ENCODE assay signal across 15 cellular contexts in genomic region chr13:110392510-110393233, GRCh38.
DNase-seq lines count a peak whose midpoint lies in the region; ATAC-seq and TF ChIP-seq lines count a peak whose summit lies in the region.
"Had no signal": no experiment of that assay in that cellular context is flagged by ENCODE, and none has a peak within 500 bp of the region (broad histone marks: within the 10 kb centered on the region; RNA-seq: fewer than 3 reads in every experiment).

No MANE protein-coding gene starts in this region.

- peak overlapping the region; percentile 92 for H3K18ac ChIP-seq in trophoblast cell (ENCODE audit: low read length)

- peaks cover 46% of the 10 kb centered on the region for H3K79me1 ChIP-seq in trophoblast cell (ENCODE audit: low read length)

- H3K9me3 ChIP-seq in fibroblast of lung (ENCODE audit: control insufficient read depth, insufficient read depth, low read depth, low read length) (no peaks in the 10 kb centered on the region), trophoblast cell (ENCODE audit: insufficient read depth, low read depth, low read length) (peaks cover 5% of the 10 kb centered on the region)
- H3K9me3 ChIP-seq: pancreas had no signal

- H3K4me2 ChIP-seq in fibroblast of lung (ENCODE audit: extremely low read depth, insufficient read depth, low read length) (no peak overlapping the region), trophoblast cell (ENCODE audit: low read length) (no peak overlapping the region)

- WGBS in trophoblast cell (ENCODE audit: extremely low coverage, insufficient coverage, insufficient read length): no CpG with 5 or more reads among the region's 7 CpGs

- no peak overlapping the region for H2AK5ac ChIP-seq in trophoblast cell (ENCODE audit: low read length)

- peaks cover 54% of the 10 kb centered on the region for H3K4me1 ChIP-seq in fibroblast of lung (ENCODE audit: control insufficient read depth, extremely low read depth, insufficient read depth, low read length)
- peaks cover 33 to 39% of the 10 kb centered on the region in 2 experiments for H3K4me1 ChIP-seq in trophoblast cell (ENCODE audit: control insufficient read depth in 1 of 2, insufficient read depth in 2 of 2, low read length in 2 of 2)
- H3K4me1 ChIP-seq: pancreas had no signal

- H3K27me3 Mint-ChIP-seq in T-helper 2 cell treated with Interferon-gamma antibody and Interleukin-4, amounts not matched to agents 5 μg/mL and 100 μg/mL, for 36 hours (ENCODE audit: low read depth): peaks cover 39% of the 10 kb centered on the region
- H3K27me3 Mint-ChIP-seq in activated CD4-positive, alpha-beta memory T cell treated with anti-CD3 and anti-CD28 coated beads for 36 hours: peaks cover 61% of the 10 kb centered on the region

- no peak overlapping the region for H3K4me3 ChIP-seq in fibroblast of lung (replicated peaks in 1 of 4; ENCODE audit: control extremely low read depth in 1 of 4, insufficient read depth in 1 of 4, low read depth in 3 of 4, low read length in 4 of 4)
- H3K4me3 ChIP-seq in trophoblast cell (ENCODE audit: low read depth, low read length): no peak overlapping the region
- H3K4me3 ChIP-seq: pancreas had no signal

- H2BK5ac ChIP-seq in trophoblast cell (ENCODE audit: low read depth, low read length, poor library complexity): peak overlapping the region; percentile 87

- intact Hi-C loops in activated CD4-positive, alpha-beta memory T cell treated with anti-CD3 and anti-CD28 coated beads for 36 hours (cut with micrococcal nuclease): no loop called here

- peak overlapping the region; percentile 93 for H3K27ac ChIP-seq in fibroblast of lung (ENCODE audit: insufficient read depth, low read length)
- H3K27ac ChIP-seq in trophoblast cell (ENCODE audit: low read depth, low read length): peak overlapping the region; percentile 88
- H3K27ac ChIP-seq: pancreas had no signal

- H4K20me1 ChIP-seq in fibroblast of lung (ENCODE audit: control insufficient read depth, extremely low read depth, insufficient read depth, low read length): no peaks in the 10 kb centered on the region

- H3K23ac ChIP-seq in trophoblast cell (ENCODE audit: low read length): no peak overlapping the region

- no peak for TF ChIP-seq CTCF in fibroblast of lung (conservative IDR thresholded peaks at IDR 0.05 in 1 of 2, IDR thresholded peaks at IDR 0.05 in 1 of 2; ENCODE audit: low read depth in 1 of 2, low read length in 2 of 2)

- H3K27ac Mint-ChIP-seq in T-helper 2 cell treated with Interferon-gamma antibody and Interleukin-4, amounts not matched to agents 5 μg/mL and 100 μg/mL, for 36 hours: no peak overlapping the region
- no peak overlapping the region for H3K27ac Mint-ChIP-seq in activated CD4-positive, alpha-beta memory T cell treated with anti-CD3 and anti-CD28 coated beads for 36 hours
- H3K27ac Mint-ChIP-seq: activated T-helper 17 cell treated with anti-CD3 and anti-CD28 coated beads, Interleukin-2, amount 50 U/mL, for 72 hours had no signal

- no peaks in the 10 kb centered on the region for H3K36me3 Mint-ChIP-seq in T-helper 2 cell treated with Interferon-gamma antibody and Interleukin-4, amounts not matched to agents 5 μg/mL and 100 μg/mL, for 36 hours (ENCODE audit: low read depth)
- peaks cover 2% of the 10 kb centered on the region for H3K36me3 Mint-ChIP-seq in activated CD4-positive, alpha-beta memory T cell treated with anti-CD3 and anti-CD28 coated beads for 36 hours

- peak overlapping the region; percentile 91 for H2BK120ac ChIP-seq in trophoblast cell (ENCODE audit: insufficient read depth, low read length, poor library complexity)

- peak; percentile 23; the same call in 2 of the 3 replicates for ATAC-seq in SK-N-SH treated with all-trans-retinoic acid at 6 μM for 48 hours
- ATAC-seq: activated T-helper 17 cell treated with anti-CD3 and anti-CD28 coated beads, Interleukin-2, amount 50 U/mL, for 72 hours; left colon; pancreas had no signal

- H3K27me3 ChIP-seq in fibroblast of lung (ENCODE audit: control insufficient read depth, insufficient read depth, low read length) (no peaks in the 10 kb centered on the region), trophoblast cell (ENCODE audit: insufficient read depth, low read length) (no peaks in the 10 kb centered on the region)
- H3K27me3 ChIP-seq: pancreas had no signal

- H2AFZ ChIP-seq in fibroblast of lung (ENCODE audit: low read length) (no peak overlapping the region), trophoblast cell (ENCODE audit: insufficient read depth, low read length, poor library complexity) (no peak overlapping the region)

- H3K4ac ChIP-seq in trophoblast cell (ENCODE audit: low read depth, low read length): peak overlapping the region; percentile 64

- peak overlapping the region; percentile 46 for H4K8ac ChIP-seq in trophoblast cell (ENCODE audit: low read depth, low read length)

- H3K9ac ChIP-seq in fibroblast of lung (ENCODE audit: insufficient read depth, low read length): no peak overlapping the region
- no peak overlapping the region for H3K9ac ChIP-seq in trophoblast cell (ENCODE audit: low read length)

- no peaks in the 10 kb centered on the region for H3K4me1 Mint-ChIP-seq in T-helper 2 cell treated with Interferon-gamma antibody and Interleukin-4, amounts not matched to agents 5 μg/mL and 100 μg/mL, for 36 hours (ENCODE audit: low read depth)
- H3K4me1 Mint-ChIP-seq in activated CD4-positive, alpha-beta memory T cell treated with anti-CD3 and anti-CD28 coated beads for 36 hours (ENCODE audit: low read depth): peaks cover 9% of the 10 kb centered on the region
- H3K4me1 Mint-ChIP-seq: activated T-helper 17 cell treated with anti-CD3 and anti-CD28 coated beads, Interleukin-2, amount 50 U/mL, for 72 hours had no signal

- H3K4me3 Mint-ChIP-seq in T-helper 2 cell treated with Interferon-gamma antibody and Interleukin-4, amounts not matched to agents 5 μg/mL and 100 μg/mL, for 36 hours: no peak overlapping the region
- no peak overlapping the region for H3K4me3 Mint-ChIP-seq in activated CD4-positive, alpha-beta memory T cell treated with anti-CD3 and anti-CD28 coated beads for 36 hours
- H3K4me3 Mint-ChIP-seq: activated T-helper 17 cell treated with anti-CD3 and anti-CD28 coated beads, Interleukin-2, amount 50 U/mL, for 72 hours had no signal

- CTCF ChIA-PET in activated CD4-positive, alpha-beta memory T cell treated with anti-CD3 and anti-CD28 coated beads for 36 hours (lab: Charles Lee): no interaction called here

- H3K79me2 ChIP-seq in fibroblast of lung (ENCODE audit: control insufficient read depth, insufficient read depth, low read length): peaks cover 5% of the 10 kb centered on the region
- peaks cover 12% of the 10 kb centered on the region for H3K79me2 ChIP-seq in trophoblast cell (ENCODE audit: control insufficient read depth, insufficient read depth, low read length, poor library complexity)

- H4K12ac ChIP-seq in trophoblast cell (ENCODE audit: low read depth, low read length): no peak overlapping the region

- POLR2A ChIA-PET in activated CD4-positive, alpha-beta memory T cell treated with anti-CD3 and anti-CD28 coated beads for 36 hours (lab: Charles Lee): no interaction called here

- peak overlapping the region; percentile 77 for H3K14ac ChIP-seq in trophoblast cell (ENCODE audit: low read length)

- no peaks in the 10 kb centered on the region for H3K36me3 ChIP-seq in fibroblast of lung (ENCODE audit: control insufficient read depth, insufficient read depth, low read length)
- H3K36me3 ChIP-seq in trophoblast cell (ENCODE audit: control insufficient read depth in 1 of 2, insufficient read depth in 2 of 2, low read length in 2 of 2): peaks cover 8 to 10% of the 10 kb centered on the region in 2 experiments
- H3K36me3 ChIP-seq: BE2C, pancreas had no signal

- H2BK12ac ChIP-seq in trophoblast cell (ENCODE audit: low read length): peak overlapping the region; percentile 96

- peak; percentile 69 for DNase-seq in Daoy (ENCODE audit: low read depth)
- peak; percentile 62 to 91 for DNase-seq in fibroblast of lung (ENCODE audit: low read depth in 2 of 2)
- DNase-seq in trophoblast cell: no peak
- no peak for DNase-seq in GDM1 (lab: John Stamatoyannopoulos, UW)
- no peak for DNase-seq in T-helper 2 cell treated with Interferon-gamma antibody and Interleukin-4, amounts not matched to agents 5 μg/mL and 100 μg/mL, for 36 hours (ENCODE audit: low spot score)
- no peak for DNase-seq in GM19238 (ENCODE audit: insufficient read length, low spot score)
- no peak for DNase-seq in activated CD4-positive, alpha-beta memory T cell treated with anti-CD3 and anti-CD28 coated beads for 36 hours
- DNase-seq: BE2C, foreskin fibroblast, left colon, NCI-H146, NCI-H774, pancreas had no signal

- H3K9me3 Mint-ChIP-seq in T-helper 2 cell treated with Interferon-gamma antibody and Interleukin-4, amounts not matched to agents 5 μg/mL and 100 μg/mL, for 36 hours: no peaks in the 10 kb centered on the region
- no peaks in the 10 kb centered on the region for H3K9me3 Mint-ChIP-seq in activated CD4-positive, alpha-beta memory T cell treated with anti-CD3 and anti-CD28 coated beads for 36 hours
- H3K9me3 Mint-ChIP-seq: activated T-helper 17 cell treated with anti-CD3 and anti-CD28 coated beads, Interleukin-2, amount 50 U/mL, for 72 hours had no signal

- peak overlapping the region; percentile 91 for H4K91ac ChIP-seq in trophoblast cell (ENCODE audit: low read depth, low read length)

TF ChIP-seq in SK-N-SH treated with all-trans-retinoic acid at 6 μM for 48 hours, 23 proteins besides CTCF, POLR2A, EP300 and RAD21 (continues in another document):
- TF ChIP-seq SNAI2 (CRISPR knock-in tag; IDR thresholded peaks at IDR 0.05) (no peak), ZNF8 (CRISPR knock-in tag; IDR thresholded peaks at IDR 0.05) (no peak; the same call in 1 of the 2 replicates), RARB (CRISPR knock-in tag; IDR thresholded peaks at IDR 0.05) (no peak), TOX (CRISPR knock-in tag; IDR thresholded peaks at IDR 0.05; ENCODE audit: borderline replicate concordance) (no peak), TCF4 (CRISPR knock-in tag; IDR thresholded peaks at IDR 0.05; ENCODE audit: borderline replicate concordance) (peak; percentile 93), ARNTL (CRISPR knock-in tag; IDR thresholded peaks at IDR 0.05; ENCODE audit: borderline replicate concordance, low read depth) (no peak)

Comparison
In these comparisons a context has a peak if more than half of its experiments do, and no peak if none do; other contexts are left out.
1. DNase-seq: peak in Daoy (single experiment) and fibroblast of lung (2 of 2); none in trophoblast cell (0 of 2), GDM1 (single experiment), T-helper 2 cell treated with Interferon-gamma antibody and Interleukin-4, amounts not matched to agents 5 μg/mL and 100 μg/mL, for 36 hours (single experiment), GM19238 (single experiment) and activated CD4-positive, alpha-beta memory T cell treated with anti-CD3 and anti-CD28 coated beads for 36 hours (single experiment).